In genomic region chr7:39509912-39510311, GRCh38 we compare ENCODE assay signal across 16 cellular contexts. TPM values are rescaled to one million over a fixed set of nuclear protein-coding genes. Genes with fewer than 3 reads are reported as not detected.
DNase-seq lines count a peak whose midpoint lies in the region; ATAC-seq, FAIRE-seq and TF ChIP-seq lines count a peak whose summit lies in the region.
"Had no signal": no experiment of that assay in that cellular context is flagged by ENCODE, and none has a peak within 500 bp of the region (broad histone marks: within the 10 kb centered on the region; RNA-seq: fewer than 3 reads in every experiment).

No MANE protein-coding gene starts in this region.

- CTCF ChIA-PET in K562 (lab: Yijun Ruan, JAX; ENCODE audit: low intra/inter-chr PET ratio): no interaction called here

- no peaks in the 10 kb centered on the region for H4K20me1 ChIP-seq in DND-41 (ENCODE audit: insufficient read depth, low read length)
- H4K20me1 ChIP-seq in Loucy (ENCODE audit: insufficient read depth, low read length, poor library complexity, severe bottlenecking): no peaks in the 10 kb centered on the region
- no peaks in the 10 kb centered on the region for H4K20me1 ChIP-seq in K562 (replicated peaks; ENCODE audit: control insufficient read depth, insufficient read depth, low read length)
- no peaks in the 10 kb centered on the region for H4K20me1 ChIP-seq in Karpas-422 (ENCODE audit: insufficient read depth, low read depth, low read length)

- no peaks in the 10 kb centered on the region for H3K36me3 ChIP-seq in DND-41 (ENCODE audit: insufficient read depth, low read length)
- no peaks in the 10 kb centered on the region for H3K36me3 ChIP-seq in Loucy (ENCODE audit: insufficient read depth, low read length)
- no peaks in the 10 kb centered on the region for H3K36me3 ChIP-seq in K562 (ENCODE audit: control insufficient read depth, insufficient read depth, low read length)
- H3K36me3 ChIP-seq in Karpas-422 (ENCODE audit: insufficient read depth, low read length): no peaks in the 10 kb centered on the region
- no peaks in the 10 kb centered on the region for H3K36me3 ChIP-seq in heart right ventricle
- H3K36me3 ChIP-seq: SJSA1 had no signal

- H3K9ac ChIP-seq in DND-41 (ENCODE audit: low read depth, low read length) (peak overlapping the region; percentile 28; the same call in 1 of the 2 replicates), Loucy (ENCODE audit: low read depth, low read length, poor library complexity, severe bottlenecking) (no peak overlapping the region), K562 (ENCODE audit: insufficient read depth in 1 of 2, low read depth in 2 of 2, low read length in 2 of 2) (no peak overlapping the region), Karpas-422 (ENCODE audit: low read length) (no peak overlapping the region)

- no TSS peak for BruUV-seq in K562 (replicated peaks; lab: Mats Ljungman, UMichigan)

- TF ChIP-seq CTCF in DND-41 (IDR thresholded peaks at IDR 0.05; ENCODE audit: borderline replicate concordance, extremely low read depth, low read length, poor library complexity, severe bottlenecking): no peak
- no peak for TF ChIP-seq CTCF in Loucy (conservative IDR thresholded peaks at IDR 0.05; ENCODE audit: low read length)
- no peak for TF ChIP-seq CTCF in K562 (IDR thresholded peaks at IDR 0.05 in 2 of 3, conservative IDR thresholded peaks at IDR 0.05 in 1 of 3; ENCODE audit: insufficient read depth in 2 of 3, low read depth in 1 of 3, low read length in 3 of 3)
- no peak for TF ChIP-seq CTCF in foreskin keratinocyte (conservative IDR thresholded peaks at IDR 0.05)
- TF ChIP-seq CTCF in heart right ventricle (IDR thresholded peaks at IDR 0.05): no peak

- H3K79me2 ChIP-seq in DND-41 (ENCODE audit: insufficient read depth, low read length) (no peaks in the 10 kb centered on the region), Loucy (ENCODE audit: insufficient read depth, low read length) (no peaks in the 10 kb centered on the region), K562 (ENCODE audit: control insufficient read depth, insufficient read depth, low read length) (no peaks in the 10 kb centered on the region), Karpas-422 (ENCODE audit: low read length) (no peaks in the 10 kb centered on the region)

- peaks cover 11% of the 10 kb centered on the region for H3K9me3 ChIP-seq in DND-41 (ENCODE audit: insufficient read depth, low read length, severe bottlenecking)
- no peaks in the 10 kb centered on the region for H3K9me3 ChIP-seq in Loucy (ENCODE audit: insufficient read depth, low read depth, low read length)
- H3K9me3 ChIP-seq in K562 (replicated peaks; ENCODE audit: control insufficient read depth, insufficient read depth, low read depth, low read length): no peaks in the 10 kb centered on the region
- H3K9me3 ChIP-seq in Karpas-422 (ENCODE audit: low read length): no peaks in the 10 kb centered on the region
- H3K9me3 ChIP-seq in heart right ventricle: no peaks in the 10 kb centered on the region
- H3K9me3 ChIP-seq: SJSA1 had no signal

- 3% methylated on average over 2 of the region's 2 CpGs for WGBS in K562 (ENCODE audit: insufficient coverage, low coverage, missing lambda C conversion rate)
- 55 to 63% methylated on average over 2 of the region's 2 CpGs for WGBS in heart right ventricle, 2 donors

- H3K4me1 ChIP-seq in DND-41 (ENCODE audit: insufficient read depth, low read length) (peaks cover 42% of the 10 kb centered on the region), Loucy (ENCODE audit: insufficient read depth, low read length, poor library complexity, severe bottlenecking) (peaks cover 21% of the 10 kb centered on the region), K562 (replicated peaks in 1 of 2; ENCODE audit: control insufficient read depth in 2 of 2, insufficient read depth in 2 of 2, low read length in 2 of 2) (peaks cover 0 to 6% of the 10 kb centered on the region in 2 experiments; a peak in 2 of 5 replicates), foreskin keratinocyte (peaks cover 9% of the 10 kb centered on the region), Karpas-422 (ENCODE audit: low read length) (no peaks in the 10 kb centered on the region), heart right ventricle (no peaks in the 10 kb centered on the region)

- H3K4me3 ChIP-seq in DND-41 (ENCODE audit: low read depth in 1 of 2, low read length in 2 of 2): 0 out of 4 replicates have a peak overlapping the region, but pooled peaks of 1 of the 2 experiments have one; percentile 19
- no peak overlapping the region for H3K4me3 ChIP-seq in Loucy (ENCODE audit: low read length, poor library complexity, severe bottlenecking)
- no peak overlapping the region for H3K4me3 ChIP-seq in K562
- no peak overlapping the region for H3K4me3 ChIP-seq in Karpas-422 (ENCODE audit: low read length)
- no peak overlapping the region for H3K4me3 ChIP-seq in heart right ventricle
- H3K4me3 ChIP-seq: SJSA1 had no signal

- H2AFZ ChIP-seq in DND-41 (ENCODE audit: low read depth, low read length) (peak overlapping the region; percentile 21; the same call in 1 of the 2 replicates), Loucy (ENCODE audit: low read length) (no peak overlapping the region), K562 (ENCODE audit: low read depth, low read length) (no peak overlapping the region), Karpas-422 (ENCODE audit: low read length) (no peak overlapping the region)

- FAIRE-seq in K562 (lab: Jason Lieb, UNC): peak; percentile 37
- FAIRE-seq: HTR-8/SVneo had no signal

- POLR2A ChIA-PET in K562 (lab: Yijun Ruan, JAX): interaction anchor here (1.0 kb wide), 1 partner anchor 24 kb away, joined by 4 read pairs; no protein-coding TSS in a partner anchor

- TF ChIP-seq RAD21 in K562 (CRISPR knock-in tag; conservative IDR thresholded peaks at IDR 0.05 in 1 of 2, IDR thresholded peaks at IDR 0.05 in 1 of 2): no peak

- H3K9me2 ChIP-seq in Loucy (replicated peaks; ENCODE audit: low read depth, low read length): no peaks in the 10 kb centered on the region
- no peaks in the 10 kb centered on the region for H3K9me2 ChIP-seq in Karpas-422 (replicated peaks; ENCODE audit: insufficient read depth, low read length)

- intact Hi-C loops in K562 (cut with micrococcal nuclease) (no loop called here), Right ventricle myocardium superior (cut with DNase I) (loop anchor here (5.0 kb wide), 1 partner anchor 1108 kb away; no protein-coding TSS in a partner anchor), heart right ventricle (cut with DNase I) (loop anchor here in 5 of 10 donors (10.0 kb wide), 3 partner anchors 715 to 1115 kb away; no protein-coding TSS in a partner anchor)

- in situ Hi-C loops in K562 (cut with MboI): loop anchor here (25.0 kb wide), 1 partner anchor 1098 kb away; no protein-coding TSS in a partner anchor

- no peak for TF ChIP-seq EP300 in K562 (IDR thresholded peaks at IDR 0.05; ENCODE audit: low read length)

- no peaks in the 10 kb centered on the region for H3K9me1 ChIP-seq in K562 (ENCODE audit: control insufficient read depth, insufficient read depth, low read length)

- H3K27ac ChIP-seq in DND-41 (ENCODE audit: low read length): peak overlapping the region; percentile 88
- no peak overlapping the region for H3K27ac ChIP-seq in K562 (ENCODE audit: extremely low read depth, low read depth, low read length)
- H3K27ac ChIP-seq in foreskin keratinocyte: no peak overlapping the region
- H3K27ac ChIP-seq in Karpas-422 (ENCODE audit: low read length): no peak overlapping the region
- no peak overlapping the region for H3K27ac ChIP-seq in heart right ventricle
- H3K27ac ChIP-seq: SJSA1 had no signal

- peak; percentile 76 for ATAC-seq in DND-41 (ENCODE audit: insufficient read depth, low read depth)
- peak; percentile 31; the same call in 1 of the 3 replicates for ATAC-seq in K562
- ATAC-seq in foreskin keratinocyte: peak; percentile 43
- ATAC-seq in Right ventricle myocardium superior (ENCODE audit: poor library complexity): no peak
- no peak for ATAC-seq in heart right ventricle

- H3K27me3 ChIP-seq in DND-41 (ENCODE audit: insufficient read depth, low read length, poor library complexity) (no peaks in the 10 kb centered on the region), Loucy (ENCODE audit: insufficient read depth, low read length, poor library complexity, severe bottlenecking) (no peaks in the 10 kb centered on the region), K562 (ENCODE audit: control insufficient read depth in 2 of 2, insufficient read depth in 2 of 2, low read length in 2 of 2) (peaks cover 7 to 12% of the 10 kb centered on the region in 2 experiments; a peak in 4 of 5 replicates), foreskin keratinocyte (peaks cover 7% of the 10 kb centered on the region), Karpas-422 (ENCODE audit: low read length) (no peaks in the 10 kb centered on the region), heart right ventricle (no peaks in the 10 kb centered on the region)
- H3K27me3 ChIP-seq: SJSA1 had no signal

- H3F3A ChIP-seq in Loucy (ENCODE audit: low read depth): no peaks in the 10 kb centered on the region

- H3K4me2 ChIP-seq in DND-41 (ENCODE audit: insufficient read depth, low read length) (peak overlapping the region; percentile 42), Loucy (ENCODE audit: low read depth, low read length, poor library complexity, severe bottlenecking) (peak overlapping the region; percentile 28), K562 (ENCODE audit: insufficient read depth, low read length) (no peak overlapping the region), Karpas-422 (ENCODE audit: low read depth, low read length, poor library complexity, severe bottlenecking) (no peak overlapping the region)

- TF ChIP-seq POLR2A in K562 (conservative IDR thresholded peaks at IDR 0.05): no peak

- DNase-seq in DND-41 (peak; percentile 46), K562 (ENCODE audit: extremely low read depth in 1 of 4, low spot score in 3 of 4) (peak in 2 of 4 experiments; percentile 24 to 28), foreskin keratinocyte (peak; percentile 55 to 70), Karpas-422 (no peak), Right ventricle myocardium superior (no peak), heart right ventricle (no peak)
- DNase-seq: C1 segment of cervical spinal cord, DMS79, IMR-90, NCI-H1417 treated with DMSO at 0.1 percent for 48 hours, NCI-H187 treated with DMSO at 0.1 percent for 48 hours, NCI-H2227 treated with DMSO at 0.1 percent for 48 hours, NCI-H524 treated with DMSO at 0.1 percent for 48 hours had no signal

RNA-seq across cellular contexts. Expression of gene YAE1, which starts 56.3 kb away (rescaled TPM):
- 15.3 and 52.6 TPM in 2 replicates for total RNA-seq in K562 (2011; cell fraction: chromatin; rRNA removed; ENCODE audit: low replicate concordance)
- total RNA-seq in K562 (2011; cell fraction: nucleolus; rRNA removed): 11.7 and 19.3 TPM in 2 replicates
- 28.8 and 50.9 TPM in 2 replicates for total RNA-seq in K562 (2011; cell fraction: nucleoplasm; rRNA removed)
- 16.3 and 29.6 TPM in 2 replicates for total RNA-seq in K562 (2014; rRNA removed)
- total RNA-seq in K562 (2014; rRNA removed; fragmentation: Illumina TruSeq; extraction: Trizol): 28.5 and 30.1 TPM in 2 replicates
- total RNA-seq in K562 (2015; rRNA removed; fragmentation: Illumina TruSeq; extraction: Trizol): 28.1 and 29.5 TPM in 2 replicates
- total RNA-seq in K562 (2021): 15.2 and 17.9 TPM in 2 replicates
- 27.3 and 41.2 TPM in 2 replicates for polyA plus RNA-seq in K562 (2011; rRNA removed)
- polyA plus RNA-seq in K562 (2011; cell fraction: cytosol; rRNA removed): 5.7 and 11.3 TPM in 2 replicates
- polyA plus RNA-seq in K562 (2011; cell fraction: nucleus; rRNA removed): 23.0 and 30.6 TPM in 2 replicates
- 16.8 and 21.2 TPM in 2 replicates for polyA plus RNA-seq in K562 (2012)
- polyA plus RNA-seq in K562 (2014; fragmentation: Illumina TruSeq; extraction: Trizol): 23.4 and 27.4 TPM in 2 replicates
- 10 to 100 TPM; 60.6 to 63.4 TPM for polyA plus RNA-seq in K562 (2014; fragmentation: Nextera tagmentation; extraction: Ambion mirVana)
- polyA plus RNA-seq in K562 (2014; rRNA removed): 35.0 and 36.7 TPM in 2 replicates
- polyA minus RNA-seq in K562 (2011; rRNA and poly(A)+ RNA removed): 37.4 and 49.6 TPM in 2 replicates
- 8.2 and 9.3 TPM in 2 replicates for polyA minus RNA-seq in K562 (2011; cell fraction: cytosol; rRNA and poly(A)+ RNA removed)
- polyA minus RNA-seq in K562 (2011; cell fraction: nucleus; rRNA and poly(A)+ RNA removed): 29.8 and 56.1 TPM in 2 replicates
- total RNA-seq in foreskin keratinocyte: 24.0 and 24.8 TPM in 2 replicates
- polyA plus RNA-seq in foreskin keratinocyte: 22.3 and 24.4 TPM in 2 replicates
- 20.9 and 25.1 TPM in 2 replicates for total RNA-seq in Karpas-422 (2014; rRNA removed; shearing (Covaris generic); ENCODE audit: low replicate concordance)
- 14.6 TPM for total RNA-seq in Right ventricle myocardium superior
- total RNA-seq in heart right ventricle: 10 to 100 TPM; 10.8 to 19.6 (median 15.0) TPM
- 10 to 100 TPM; 20.2 to 34.3 TPM for polyA plus RNA-seq in heart right ventricle

Comparison
In these comparisons a context has a peak if more than half of its experiments do, and no peak if none do; other contexts are left out.
1. ATAC-seq: peak in DND-41 (single experiment), K562 (single experiment) and foreskin keratinocyte (single experiment); none in Right ventricle myocardium superior (single experiment) and heart right ventricle (0 of 8).
2. DNase-seq: peak in DND-41 (single experiment) and foreskin keratinocyte (2 of 2); none in Karpas-422 (single experiment), Right ventricle myocardium superior (single experiment) and heart right ventricle (0 of 2).
3. H3K4me2 ChIP-seq: peak in DND-41 (single experiment) and Loucy (single experiment); none in K562 (single experiment) and Karpas-422 (single experiment).